In the genomic region with DNA sequence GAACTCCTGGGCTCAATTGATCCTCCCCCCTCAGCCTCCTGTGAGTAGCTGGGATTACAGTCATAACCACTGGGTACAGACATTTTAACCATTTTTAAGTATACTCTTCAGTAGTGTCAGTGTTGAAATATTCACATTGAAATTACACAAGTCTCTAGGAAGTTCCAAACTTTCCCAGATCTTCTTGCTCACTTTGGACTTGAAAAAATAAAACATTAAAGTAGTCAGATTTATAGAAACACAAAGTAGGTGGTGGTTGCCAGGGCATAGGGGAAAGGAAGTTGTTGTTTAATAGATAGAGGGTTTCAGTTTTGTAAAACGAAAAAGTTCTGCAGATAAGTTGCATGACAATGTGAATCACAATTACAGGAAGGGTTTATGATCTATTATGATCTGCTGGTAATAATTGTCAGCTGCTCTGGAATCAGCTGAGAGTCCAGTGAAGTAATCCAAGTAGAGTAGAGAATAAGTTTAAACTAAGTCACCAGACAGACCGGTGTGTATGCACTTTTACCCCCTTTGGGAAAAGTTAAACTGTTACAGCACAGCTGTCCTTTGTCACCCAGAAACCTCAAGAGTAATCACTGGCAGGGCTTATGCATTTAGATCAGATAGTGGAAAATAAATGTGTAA, we compare ENCODE assay signal across 9 cellular contexts. TPM values are rescaled to one million over a fixed set of nuclear protein-coding genes. Genes with fewer than 3 reads are reported as not detected.
DNase-seq lines count a peak whose midpoint lies in the region; ATAC-seq and TF ChIP-seq lines count a peak whose summit lies in the region.
"Had no signal": no experiment of that assay in that cellular context is flagged by ENCODE, and none has a peak within 500 bp of the region (broad histone marks: within the 10 kb centered on the region; RNA-seq: fewer than 3 reads in every experiment).

No MANE protein-coding gene starts in this region.

- peak overlapping the region; percentile 73 for H3K9ac ChIP-seq in mesenchymal stem cell (ENCODE audit: low read length)
- H3K9ac ChIP-seq in mesendoderm (ENCODE audit: low read length): no peak overlapping the region

- H3K18ac ChIP-seq in mesenchymal stem cell (ENCODE audit: low read depth in 1 of 2, low read length in 2 of 2): no peak overlapping the region
- no peak overlapping the region for H3K18ac ChIP-seq in mesendoderm (ENCODE audit: low read length)

- peak overlapping the region; percentile 60 for H3K4me3 Mint-ChIP-seq in activated T-helper 2 cell treated with anti-CD3 and anti-CD28 coated beads, Interferon-gamma antibody, Interleukin-2, Interleukin-4, amounts not matched to agents 10 μg/mL and 5 μg/mL and 100 μg/mL, durations not matched to agents 14 hours and 24 hours and 36 hours (ENCODE audit: low read depth)

- ATAC-seq in GM18858 (IDR thresholded peaks at IDR 0.05; ENCODE audit: unreplicated experiment) (peak; percentile 72), HG02970 (IDR thresholded peaks at IDR 0.05; ENCODE audit: low FRiP score, unreplicated experiment) (peak; percentile 72)

- no peaks in the 10 kb centered on the region for H3K27me3 ChIP-seq in mesenchymal stem cell (ENCODE audit: control insufficient read depth in 1 of 2, insufficient read depth in 1 of 2, low read length in 2 of 2)
- H3K27me3 ChIP-seq in HAP-1 (ENCODE audit: low read depth): no peaks in the 10 kb centered on the region
- no peaks in the 10 kb centered on the region for H3K27me3 ChIP-seq in mesendoderm (ENCODE audit: insufficient read depth, low read length, poor library complexity)
- H3K27me3 ChIP-seq: SJCRH30 had no signal

- peak overlapping the region; percentile 87 for H3K27ac Mint-ChIP-seq in activated T-helper 2 cell treated with anti-CD3 and anti-CD28 coated beads, Interferon-gamma antibody, Interleukin-2, Interleukin-4, amounts not matched to agents 10 μg/mL and 5 μg/mL and 100 μg/mL, durations not matched to agents 14 hours and 24 hours and 36 hours

- H3K4me1 Mint-ChIP-seq in activated T-helper 2 cell treated with anti-CD3 and anti-CD28 coated beads, Interferon-gamma antibody, Interleukin-2, Interleukin-4, amounts not matched to agents 10 μg/mL and 5 μg/mL and 100 μg/mL, durations not matched to agents 14 hours and 24 hours and 36 hours (ENCODE audit: low read depth): peaks cover 50% of the 10 kb centered on the region

- H2BK120ac ChIP-seq in mesenchymal stem cell (ENCODE audit: low read depth, low read length): no peak overlapping the region
- no peak overlapping the region for H2BK120ac ChIP-seq in mesendoderm (ENCODE audit: low read depth, low read length)

- H4K91ac ChIP-seq in mesenchymal stem cell (ENCODE audit: low read length): no peak overlapping the region

- no peak overlapping the region for H2BK15ac ChIP-seq in mesenchymal stem cell (ENCODE audit: low read depth, poor library complexity, severe bottlenecking)
- no peak overlapping the region for H2BK15ac ChIP-seq in mesendoderm (replicated peaks; ENCODE audit: low read depth)

- H3K4me3 ChIP-seq in mesenchymal stem cell (ENCODE audit: insufficient read depth in 1 of 2, low read depth in 1 of 2, low read length in 2 of 2) (peak overlapping the region in 1 of 2 experiments; percentile 35), HAP-1 (no peak overlapping the region), mesendoderm (ENCODE audit: low read length) (no peak overlapping the region)
- H3K4me3 ChIP-seq: SJCRH30 had no signal

- H3K27ac ChIP-seq in mesenchymal stem cell (ENCODE audit: low read length, poor library complexity, severe bottlenecking) (peak overlapping the region; percentile 41), mesendoderm (ENCODE audit: low read depth, low read length) (no peak overlapping the region)
- H3K27ac ChIP-seq: SJCRH30 had no signal

- no peak overlapping the region for H3K14ac ChIP-seq in mesenchymal stem cell (ENCODE audit: low read length in 2 of 2)

- no peak overlapping the region for H2AK5ac ChIP-seq in mesenchymal stem cell (ENCODE audit: low read length, severe bottlenecking)
- H2AK5ac ChIP-seq in mesendoderm (ENCODE audit: low read length): no peak overlapping the region

- no peak overlapping the region for H3K56ac ChIP-seq in mesendoderm (ENCODE audit: low read length)

- H2BK5ac ChIP-seq in mesenchymal stem cell (ENCODE audit: low read depth, low read length, poor library complexity, severe bottlenecking) (no peak overlapping the region), mesendoderm (ENCODE audit: low read length) (no peak overlapping the region)

- peaks cover 19% of the 10 kb centered on the region for H3K79me2 ChIP-seq in mesendoderm (ENCODE audit: control insufficient read depth, insufficient read depth, low read length)

- in situ Hi-C loops in HAP-1 (cut with MboI; ENCODE audit: low sequenced_read_pairs): no loop called here

- H4K5ac ChIP-seq in mesendoderm (ENCODE audit: low read length): no peak overlapping the region

- H3K4me1 ChIP-seq in mesenchymal stem cell (ENCODE audit: control insufficient read depth, insufficient read depth, low read depth, low read length) (peaks cover 4% of the 10 kb centered on the region), HAP-1 (peaks cover 4% of the 10 kb centered on the region; the same call in 1 of the 2 replicates), mesendoderm (ENCODE audit: control insufficient read depth, low read depth, low read length) (no peaks in the 10 kb centered on the region)

- H2AFZ ChIP-seq in mesenchymal stem cell (ENCODE audit: low read depth, low read length): no peak overlapping the region

- H3K36me3 ChIP-seq in mesenchymal stem cell (ENCODE audit: control insufficient read depth in 1 of 2, insufficient read depth in 2 of 2, low read depth in 1 of 2, low read length in 2 of 2): no peaks in the 10 kb centered on the region
- H3K36me3 ChIP-seq in HAP-1 (replicated peaks): peaks cover 3% of the 10 kb centered on the region
- no peaks in the 10 kb centered on the region for H3K36me3 ChIP-seq in mesendoderm (ENCODE audit: control insufficient read depth, insufficient read depth, low read length)
- H3K36me3 ChIP-seq: SJCRH30 had no signal

- 19% methylated on average over 2 of the region's 2 CpGs for WGBS in mesenchymal stem cell
- WGBS in mesendoderm (ENCODE audit: extremely low coverage, insufficient coverage, low lambda C conversion rate): no CpG with 5 or more reads among the region's 2 CpGs

- H3K23ac ChIP-seq in mesenchymal stem cell (ENCODE audit: low read length in 2 of 2) (no peak overlapping the region), mesendoderm (ENCODE audit: low read length) (no peak overlapping the region)

- DNase-seq in activated T-helper 2 cell treated with anti-CD3 and anti-CD28 coated beads, Interferon-gamma antibody, Interleukin-2, Interleukin-4, amounts not matched to agents 10 μg/mL and 5 μg/mL and 100 μg/mL, durations not matched to agents 14 hours and 24 hours and 36 hours (ENCODE audit: low spot score): no peak
- DNase-seq in mesenchymal stem cell (peak; percentile 86), erythroblast (lab: John Stamatoyannopoulos, UW) (no peak), HAP-1 (ENCODE audit: low spot score in 2 of 2) (no peak), mesendoderm (no peak), C1 segment of cervical spinal cord (lab: John Stamatoyannopoulos, UW) (no peak)

- no peak for TF ChIP-seq POLR2A in erythroblast (IDR thresholded peaks at IDR 0.05; ENCODE audit: low read length)

- peaks cover 14% of the 10 kb centered on the region for H3K9me3 Mint-ChIP-seq in activated T-helper 2 cell treated with anti-CD3 and anti-CD28 coated beads, Interferon-gamma antibody, Interleukin-2, Interleukin-4, amounts not matched to agents 10 μg/mL and 5 μg/mL and 100 μg/mL, durations not matched to agents 14 hours and 24 hours and 36 hours

- no peak overlapping the region for H4K8ac ChIP-seq in mesenchymal stem cell (ENCODE audit: low read length)
- no peak overlapping the region for H4K8ac ChIP-seq in mesendoderm (ENCODE audit: low read depth, low read length)

- H3K79me1 ChIP-seq in mesenchymal stem cell (replicated peaks; ENCODE audit: low read length, poor library complexity, severe bottlenecking): peaks cover 2% of the 10 kb centered on the region
- peaks cover 10% of the 10 kb centered on the region for H3K79me1 ChIP-seq in mesendoderm (ENCODE audit: low read length)

- H3K9me3 ChIP-seq in mesenchymal stem cell (ENCODE audit: control insufficient read depth, low read length) (no peaks in the 10 kb centered on the region), HAP-1 (no peaks in the 10 kb centered on the region)
- H3K9me3 ChIP-seq: SJCRH30 had no signal

- intact Hi-C loops in activated T-helper 2 cell treated with anti-CD3 and anti-CD28 coated beads, Interferon-gamma antibody, Interleukin-2, Interleukin-4, amounts not matched to agents 10 μg/mL and 5 μg/mL and 100 μg/mL, durations not matched to agents 14 hours and 24 hours and 36 hours (cut with micrococcal nuclease): loop anchor here (2.0 kb wide), 2 partner anchors 14 to 26 kb away; no protein-coding TSS in a partner anchor

- H3K4me2 ChIP-seq in mesenchymal stem cell (ENCODE audit: low read length, poor library complexity, severe bottlenecking) (peak overlapping the region; percentile 39), mesendoderm (ENCODE audit: low read length) (no peak overlapping the region)

- no peaks in the 10 kb centered on the region for H3K27me3 Mint-ChIP-seq in activated T-helper 2 cell treated with anti-CD3 and anti-CD28 coated beads, Interferon-gamma antibody, Interleukin-2, Interleukin-4, amounts not matched to agents 10 μg/mL and 5 μg/mL and 100 μg/mL, durations not matched to agents 14 hours and 24 hours and 36 hours (ENCODE audit: low read depth)

- H3K36me3 Mint-ChIP-seq in activated T-helper 2 cell treated with anti-CD3 and anti-CD28 coated beads, Interferon-gamma antibody, Interleukin-2, Interleukin-4, amounts not matched to agents 10 μg/mL and 5 μg/mL and 100 μg/mL, durations not matched to agents 14 hours and 24 hours and 36 hours (ENCODE audit: low read depth): peaks cover 42% of the 10 kb centered on the region

- no peak overlapping the region for H2BK12ac ChIP-seq in mesenchymal stem cell (ENCODE audit: low read length in 2 of 2)

- no peak overlapping the region for H3K4ac ChIP-seq in mesenchymal stem cell (ENCODE audit: low read depth in 1 of 2, low read length in 2 of 2)
- no peak overlapping the region for H3K4ac ChIP-seq in mesendoderm (ENCODE audit: low read depth, low read length)

RNA-seq across cellular contexts. Expression of a gene that starts 27.4 kb away (rescaled TPM):
- 54.5 and 59.0 TPM in 2 replicates for total RNA-seq in activated T-helper 2 cell treated with anti-CD3 and anti-CD28 coated beads, Interferon-gamma antibody, Interleukin-2, Interleukin-4, amounts not matched to agents 10 μg/mL and 5 μg/mL and 100 μg/mL, durations not matched to agents 14 hours and 24 hours and 36 hours
- polyA plus RNA-seq in mesenchymal stem cell (2013, experiment 1 of 2): 23.8 TPM
- 22.4 TPM for polyA plus RNA-seq in mesenchymal stem cell (2013, experiment 2 of 2)
- 13.3 TPM for polyA plus RNA-seq in mesendoderm (2013, experiment 1 of 2)
- 13.2 TPM for polyA plus RNA-seq in mesendoderm (2013, experiment 2 of 2)
